In genomic region chr4:25439913-25440477, GRCh38 we compare ENCODE assay signal across 8 cellular contexts.
DNase-seq lines count a peak whose midpoint lies in the region; ATAC-seq and TF ChIP-seq lines count a peak whose summit lies in the region.

No MANE protein-coding gene starts in this region.

- peaks cover 0 to 6% (median 0%) of the 10 kb centered on the region in 3 donors for H3K4me1 ChIP-seq in esophagus squamous epithelium

- H3K27me3 ChIP-seq in HL-60 (ENCODE audit: insufficient read depth, poor library complexity, severe bottlenecking) (no peaks in the 10 kb centered on the region), esophagus squamous epithelium (no peaks in the 10 kb centered on the region)

- 15 to 25% methylated on average over 2 of the region's 2 CpGs for WGBS in esophagus squamous epithelium, 2 donors

- POLR2A ChIA-PET in naive thymus-derived CD8-positive, alpha-beta T cell (lab: Charles Lee): no interaction called here

- no peak overlapping the region for H3K4me3 ChIP-seq in HL-60 (replicated peaks; ENCODE audit: insufficient read depth, low read length)
- no peak overlapping the region for H3K4me3 ChIP-seq in esophagus squamous epithelium

- H3K27ac ChIP-seq in HL-60 (replicated peaks) (no peak overlapping the region), esophagus squamous epithelium (no peak overlapping the region)

- CTCF ChIA-PET in activated CD8-positive, alpha-beta memory T cell treated with anti-CD3 and anti-CD28 coated beads, Interleukin-2, amount 10 ng/mL, durations not matched to agents 7 days and 5 days (lab: Charles Lee): interaction anchor here (0.6 to 1.7 kb wide), 10 partner anchors 9 to 560 kb away, joined by 3 to 8 read pairs (median 4); no protein-coding TSS in a partner anchor

- H3K9me3 ChIP-seq in esophagus squamous epithelium: no peaks in the 10 kb centered on the region

- no peaks in the 10 kb centered on the region for H3K4me1 Mint-ChIP-seq in activated CD8-positive, alpha-beta memory T cell treated with anti-CD3 and anti-CD28 coated beads, Interleukin-2, amount 10 ng/mL, durations not matched to agents 7 days and 5 days
- no peaks in the 10 kb centered on the region for H3K4me1 Mint-ChIP-seq in naive thymus-derived CD8-positive, alpha-beta T cell
- peaks cover 6% of the 10 kb centered on the region for H3K4me1 Mint-ChIP-seq in type B pancreatic cell (ENCODE audit: unreplicated experiment)

- no peaks in the 10 kb centered on the region for H3K27me3 Mint-ChIP-seq in activated CD8-positive, alpha-beta memory T cell treated with anti-CD3 and anti-CD28 coated beads, Interleukin-2, amount 10 ng/mL, durations not matched to agents 7 days and 5 days
- H3K27me3 Mint-ChIP-seq in naive thymus-derived CD8-positive, alpha-beta T cell: peaks cover 0 to 12% (median 5%) of the 10 kb centered on the region in 5 donors
- no peaks in the 10 kb centered on the region for H3K27me3 Mint-ChIP-seq in type B pancreatic cell

- no peak overlapping the region for H3K4me3 Mint-ChIP-seq in activated CD8-positive, alpha-beta memory T cell treated with anti-CD3 and anti-CD28 coated beads, Interleukin-2, amount 10 ng/mL, durations not matched to agents 7 days and 5 days
- H3K4me3 Mint-ChIP-seq in naive thymus-derived CD8-positive, alpha-beta T cell: no peak overlapping the region
- no peak overlapping the region for H3K4me3 Mint-ChIP-seq in type B pancreatic cell

- no peak overlapping the region for H3K27ac Mint-ChIP-seq in activated CD8-positive, alpha-beta memory T cell treated with anti-CD3 and anti-CD28 coated beads, Interleukin-2, amount 10 ng/mL, durations not matched to agents 7 days and 5 days
- H3K27ac Mint-ChIP-seq in naive thymus-derived CD8-positive, alpha-beta T cell: no peak overlapping the region
- no peak overlapping the region for H3K27ac Mint-ChIP-seq in type B pancreatic cell

- peak; percentile 30 for DNase-seq in DMS79 treated with DMSO at 0.1 percent for 48 hours (lab: John Stamatoyannopoulos, UW)
- peak; percentile 40 to 64 for DNase-seq in HL-60 (ENCODE audit: low read depth in 1 of 2, low spot score in 1 of 2)
- peak; percentile 33 for DNase-seq in NCI-H748 treated with DMSO at 0.1 percent for 48 hours (lab: John Stamatoyannopoulos, UW)
- peak; percentile 71 for DNase-seq in activated CD8-positive, alpha-beta memory T cell treated with anti-CD3 and anti-CD28 coated beads, Interleukin-2, amount 10 ng/mL, durations not matched to agents 7 days and 5 days
- DNase-seq in esophagus squamous epithelium (lab: John Stamatoyannopoulos, UW): no peak
- DNase-seq in naive thymus-derived CD8-positive, alpha-beta T cell: peak in 7 of 10 donors; percentile 10 to 47 (median 27)
- DNase-seq in type B pancreatic cell (ENCODE audit: extremely low spot score, unreplicated experiment): no peak

- H3K36me3 ChIP-seq in esophagus squamous epithelium: no peaks in the 10 kb centered on the region

- peak; percentile 95 for TF ChIP-seq CTCF in HL-60 (IDR thresholded peaks at IDR 0.05; ENCODE audit: insufficient read depth, low read length)
- peak; percentile 35 to 90 (median 80) for TF ChIP-seq CTCF in esophagus squamous epithelium (IDR thresholded peaks at IDR 0.05)
- TF ChIP-seq CTCF in type B pancreatic cell (conservative IDR thresholded peaks at IDR 0.05): peak; percentile 93

- ATAC-seq in GM21381 (IDR thresholded peaks at IDR 0.05; ENCODE audit: unreplicated experiment): peak; percentile 96
- peak; percentile 79 for ATAC-seq in activated CD8-positive, alpha-beta memory T cell treated with anti-CD3 and anti-CD28 coated beads, Interleukin-2, amount 10 ng/mL, durations not matched to agents 7 days and 5 days
- peak in 1 of 2 donors; percentile 40 for ATAC-seq in naive thymus-derived CD8-positive, alpha-beta T cell

- no peaks in the 10 kb centered on the region for H3K36me3 Mint-ChIP-seq in activated CD8-positive, alpha-beta memory T cell treated with anti-CD3 and anti-CD28 coated beads, Interleukin-2, amount 10 ng/mL, durations not matched to agents 7 days and 5 days
- peaks cover 4 to 12% (median 8%) of the 10 kb centered on the region in 3 donors for H3K36me3 Mint-ChIP-seq in naive thymus-derived CD8-positive, alpha-beta T cell
- no peaks in the 10 kb centered on the region for H3K36me3 Mint-ChIP-seq in type B pancreatic cell

- no peak for TF ChIP-seq POLR2A in esophagus squamous epithelium (IDR thresholded peaks at IDR 0.05)

- intact Hi-C loops in esophagus squamous epithelium (cut with DNase I): loop anchor here (2.0 kb wide), 1 partner anchor 327 kb away; no protein-coding TSS in a partner anchor

- no peaks in the 10 kb centered on the region for H3K9me3 Mint-ChIP-seq in activated CD8-positive, alpha-beta memory T cell treated with anti-CD3 and anti-CD28 coated beads, Interleukin-2, amount 10 ng/mL, durations not matched to agents 7 days and 5 days (ENCODE audit: low read depth)
- H3K9me3 Mint-ChIP-seq in naive thymus-derived CD8-positive, alpha-beta T cell: peaks cover 2 to 14% (median 8%) of the 10 kb centered on the region in 9 donors
- no peaks in the 10 kb centered on the region for H3K9me3 Mint-ChIP-seq in type B pancreatic cell

Comparison
In these comparisons a context has a peak if more than half of its experiments do, and no peak if none do; other contexts are left out.
1. DNase-seq: peak in DMS79 treated with DMSO at 0.1 percent for 48 hours (single experiment), HL-60 (2 of 2), NCI-H748 treated with DMSO at 0.1 percent for 48 hours (single experiment), activated CD8-positive, alpha-beta memory T cell treated with anti-CD3 and anti-CD28 coated beads, Interleukin-2, amount 10 ng/mL, durations not matched to agents 7 days and 5 days (single experiment) and naive thymus-derived CD8-positive, alpha-beta T cell (7 of 10); none in esophagus squamous epithelium (single experiment) and type B pancreatic cell (single experiment).
2. Peak in every context shown above with its lines, with median percentiles within 50 percentile points of each other: CTCF ChIP-seq.